ENCODE assay signal across 9 cellular contexts in genomic region chr15:73851679-73852078, GRCh38. TPM values are rescaled to one million over a fixed set of nuclear protein-coding genes. Genes with fewer than 3 reads are reported as not detected.
DNase-seq lines count a peak whose midpoint lies in the region; TF ChIP-seq lines count a peak whose summit lies in the region.
"Had no signal": no experiment of that assay in that cellular context is flagged by ENCODE, and none has a peak within 500 bp of the region (broad histone marks: within the 10 kb centered on the region; RNA-seq: fewer than 3 reads in every experiment).

No MANE protein-coding gene starts in this region.

- no peak for TF ChIP-seq POLR2A in ovary (IDR thresholded peaks at IDR 0.05)

- H3K36me3 ChIP-seq in SK-N-MC (ENCODE audit: insufficient read depth, low read length) = no peaks in the 10 kb centered on the region
- H3K36me3 ChIP-seq in ovary = no peaks in the 10 kb centered on the region
- H3K36me3 ChIP-seq: SJSA1 had no signal

- no peak for TF ChIP-seq EP300 in ovary (IDR thresholded peaks at IDR 0.05)

- H3K9me3 ChIP-seq in SK-N-MC (ENCODE audit: low read depth, low read length) (no peaks in the 10 kb centered on the region), ovary (no peaks in the 10 kb centered on the region)
- H3K9me3 ChIP-seq: SJSA1 had no signal

- 7 to 9% (median 8%) methylated on average over 4 of the region's 4 CpGs for WGBS in ovary, 3 donors

- no peak overlapping the region for H3K27ac ChIP-seq in SK-N-MC
- H3K27ac ChIP-seq in ovary = no peak overlapping the region
- H3K27ac ChIP-seq: SJSA1 had no signal

- no peaks in the 10 kb centered on the region for H3K4me1 ChIP-seq in ovary (ENCODE audit: insufficient read depth)
- H3K4me1 ChIP-seq: SJSA1 had no signal

- H3K4me3 ChIP-seq in SK-N-MC = no peak overlapping the region
- H3K4me3 ChIP-seq in cardiac fibroblast (replicated peaks in 1 of 2; ENCODE audit: low read depth in 2 of 2, low read length in 2 of 2) = no peak overlapping the region
- no peak overlapping the region for H3K4me3 ChIP-seq in ovary
- H3K4me3 ChIP-seq: SJSA1 had no signal

- DNase-seq in DMS53 (lab: John Stamatoyannopoulos, UW) (peak; percentile 50), DMS53 treated with DMSO at 0.1 percent for 48 hours (lab: John Stamatoyannopoulos, UW; ENCODE audit: unreplicated experiment) (no peak), SK-N-MC (ENCODE audit: low read depth, low spot score) (peak; percentile 20), cardiac fibroblast (ENCODE audit: low read depth in 2 of 2) (peak; percentile 74 to 75), ovary (peak in 4 of 5 donors; percentile 35 to 63 (median 45)), SKM-1 treated with dmso at 0.1 percent for 144 hours (lab: John Stamatoyannopoulos, UW; ENCODE audit: unreplicated experiment) (no peak), NCI-H2227 treated with DMSO at 0.1 percent for 48 hours (lab: John Stamatoyannopoulos, UW) (no peak), NCI-H345 treated with DMSO at 0.1 percent for 48 hours (lab: John Stamatoyannopoulos, UW; ENCODE audit: unreplicated experiment) (no peak)

- no peak for TF ChIP-seq CTCF in cardiac fibroblast (IDR thresholded peaks at IDR 0.05; ENCODE audit: low read depth, low read length)
- no peak for TF ChIP-seq CTCF in ovary (IDR thresholded peaks at IDR 0.05)

- H3K9ac ChIP-seq in SK-N-MC (ENCODE audit: insufficient read length) = no peak overlapping the region

- H3K27me3 ChIP-seq in ovary = no peaks in the 10 kb centered on the region

- intact Hi-C loops in ovary (cut with DNase I) = no loop called here

RNA-seq across cellular contexts. Expression of gene TBC1D21, which starts 21.7 kb away (rescaled TPM):
- total RNA-seq in ovary = not detected
- not detected for polyA plus RNA-seq in ovary
- total RNA-seq: SJSA1 had no signal

Comparison
In these comparisons a context has a peak if more than half of its experiments do, and no peak if none do; other contexts are left out.
1. DNase-seq: peak in DMS53 (single experiment), SK-N-MC (single experiment), cardiac fibroblast (2 of 2) and ovary (4 of 5); none in DMS53 treated with DMSO at 0.1 percent for 48 hours (single experiment), SKM-1 treated with dmso at 0.1 percent for 144 hours (single experiment), NCI-H2227 treated with DMSO at 0.1 percent for 48 hours (single experiment) and NCI-H345 treated with DMSO at 0.1 percent for 48 hours (single experiment).